ENCODE assay signal across 13 cellular contexts in genomic region chr19:5397804-5398692, GRCh38. TPM values are rescaled to one million over a fixed set of nuclear protein-coding genes. Genes with fewer than 3 reads are reported as not detected.
DNase-seq lines count a peak whose midpoint lies in the region; ATAC-seq and TF ChIP-seq lines count a peak whose summit lies in the region.
"Had no signal": no experiment of that assay in that cellular context is flagged by ENCODE, and none has a peak within 500 bp of the region (broad histone marks: within the 10 kb centered on the region; RNA-seq: fewer than 3 reads in every experiment).

No MANE protein-coding gene starts in this region.

- H3K4me3 ChIP-seq in Caco-2 (ENCODE audit: low read depth, low read length), result no peak overlapping the region
- no peak overlapping the region for H3K4me3 ChIP-seq in HAP-1
- no peak overlapping the region for H3K4me3 ChIP-seq in CD8-positive, alpha-beta memory T cell (ENCODE audit: low read length)
- H3K4me3 ChIP-seq: upper lobe of left lung had no signal

- H3K4me1 ChIP-seq in Caco-2 (peaks cover 8% of the 10 kb centered on the region; the same call in 1 of the 2 replicates), HAP-1 (no peaks in the 10 kb centered on the region)
- no peaks in the 10 kb centered on the region for H3K4me1 ChIP-seq in CD8-positive, alpha-beta memory T cell (ENCODE audit: insufficient read depth, low read length)
- H3K4me1 ChIP-seq: upper lobe of left lung had no signal

- no peak overlapping the region for H3K27ac Mint-ChIP-seq in Caco-2 (ENCODE audit: unreplicated experiment)
- no peak overlapping the region for H3K27ac Mint-ChIP-seq in CD8-positive, alpha-beta memory T cell
- no peak overlapping the region for H3K27ac Mint-ChIP-seq in stimulated activated memory B cell treated with anti-CD40 and anti-IgM and Interleukin-4, amounts not matched to agents 10 μg/mL and 1 μg/mL and 100 μg/mL, for 72 hours
- H3K27ac Mint-ChIP-seq: activated CD4-positive, alpha-beta T cell treated with anti-CD3 and anti-CD28 coated beads for 36 hours had no signal

- DNase-seq in Caco-2, result peak; percentile 44 to 64
- peak; percentile 18 to 41 for DNase-seq in HAP-1 (ENCODE audit: low spot score in 2 of 2)
- DNase-seq in SK-MEL-5 (ENCODE audit: low read depth, low spot score), result peak; percentile 24
- peak; percentile 89 for DNase-seq in iPS-NIHi11 (ENCODE audit: low spot score)
- DNase-seq in OCI-M2 (lab: John Stamatoyannopoulos, UW; ENCODE audit: unreplicated experiment), result no peak
- DNase-seq in CD8-positive, alpha-beta memory T cell, result no peak
- DNase-seq: activated CD4-positive, alpha-beta T cell treated with anti-CD3 and anti-CD28 coated beads for 36 hours; left cardiac atrium; upper lobe of left lung had no signal

- intact Hi-C loops in Caco-2 (cut with micrococcal nuclease; ENCODE audit: unreplicated experiment), result no loop called here

- no peak for TF ChIP-seq CTCF in Caco-2 (IDR thresholded peaks at IDR 0.05; ENCODE audit: insufficient read depth in 1 of 2, low read depth in 1 of 2, low read length in 1 of 2, severe bottlenecking in 1 of 2, unreplicated experiment in 1 of 2)

- H3K27me3 Mint-ChIP-seq in Caco-2 (ENCODE audit: insufficient read depth, unreplicated experiment), result peaks cover 25% of the 10 kb centered on the region
- H3K27me3 Mint-ChIP-seq in CD8-positive, alpha-beta memory T cell, result peaks cover 40 to 53% of the 10 kb centered on the region in 2 donors
- H3K27me3 Mint-ChIP-seq in stimulated activated memory B cell treated with anti-CD40 and anti-IgM and Interleukin-4, amounts not matched to agents 10 μg/mL and 1 μg/mL and 100 μg/mL, for 72 hours, result peaks cover 52% of the 10 kb centered on the region

- H3K4me1 Mint-ChIP-seq in Caco-2 (ENCODE audit: low read depth, unreplicated experiment), result no peaks in the 10 kb centered on the region
- H3K4me1 Mint-ChIP-seq in CD8-positive, alpha-beta memory T cell, result no peaks in the 10 kb centered on the region
- no peaks in the 10 kb centered on the region for H3K4me1 Mint-ChIP-seq in stimulated activated memory B cell treated with anti-CD40 and anti-IgM and Interleukin-4, amounts not matched to agents 10 μg/mL and 1 μg/mL and 100 μg/mL, for 72 hours
- H3K4me1 Mint-ChIP-seq: activated CD4-positive, alpha-beta T cell treated with anti-CD3 and anti-CD28 coated beads for 36 hours had no signal

- H3K9me3 Mint-ChIP-seq in Caco-2 (ENCODE audit: unreplicated experiment), result no peaks in the 10 kb centered on the region
- H3K9me3 Mint-ChIP-seq in CD8-positive, alpha-beta memory T cell, result peaks cover 0 to 8% (median 5%) of the 10 kb centered on the region in 5 donors
- H3K9me3 Mint-ChIP-seq in stimulated activated memory B cell treated with anti-CD40 and anti-IgM and Interleukin-4, amounts not matched to agents 10 μg/mL and 1 μg/mL and 100 μg/mL, for 72 hours, result peaks cover 12% of the 10 kb centered on the region

- in situ Hi-C loops in HAP-1 (cut with MboI; ENCODE audit: low sequenced_read_pairs) (no loop called here), SK-MEL-5 (cut with HindIII; ENCODE audit: low pct_unique_long_range_greater_than_20kb, low sequenced_read_pairs) (no loop called here)

- no peak overlapping the region for H3K4me3 Mint-ChIP-seq in Caco-2 (ENCODE audit: unreplicated experiment)
- H3K4me3 Mint-ChIP-seq in CD8-positive, alpha-beta memory T cell, result no peak overlapping the region
- H3K4me3 Mint-ChIP-seq in stimulated activated memory B cell treated with anti-CD40 and anti-IgM and Interleukin-4, amounts not matched to agents 10 μg/mL and 1 μg/mL and 100 μg/mL, for 72 hours, result no peak overlapping the region
- H3K4me3 Mint-ChIP-seq: activated CD4-positive, alpha-beta T cell treated with anti-CD3 and anti-CD28 coated beads for 36 hours had no signal

- BruUV-seq in Caco-2 (replicated peaks; lab: Mats Ljungman, UMichigan), result no TSS peak

- no peak overlapping the region for H3K27ac ChIP-seq in CD8-positive, alpha-beta memory T cell (ENCODE audit: low read depth, low read length)
- H3K27ac ChIP-seq: epithelial cell of prostate, upper lobe of left lung had no signal

- no peak for ATAC-seq in GM18870 (IDR thresholded peaks at IDR 0.05; ENCODE audit: unreplicated experiment)
- no peak for ATAC-seq in stimulated activated memory B cell treated with anti-CD40 and anti-IgM and Interleukin-4, amounts not matched to agents 10 μg/mL and 1 μg/mL and 100 μg/mL, for 72 hours
- ATAC-seq: activated CD4-positive, alpha-beta T cell treated with anti-CD3 and anti-CD28 coated beads for 36 hours had no signal

- POLR2A ChIA-PET in Caco-2 (lab: Charles Lee), result no interaction called here
- POLR2A ChIA-PET in CD8-positive, alpha-beta memory T cell (lab: Charles Lee), result no interaction called here

- H3K27me3 ChIP-seq in Caco-2 (replicated peaks; ENCODE audit: control insufficient read depth, insufficient read depth, low read length) (peaks cover 2% of the 10 kb centered on the region; the same call in 1 of the 2 replicates), HAP-1 (ENCODE audit: low read depth) (peaks cover 19% of the 10 kb centered on the region)
- H3K27me3 ChIP-seq in CD8-positive, alpha-beta memory T cell (ENCODE audit: insufficient read depth, low read length, poor library complexity, severe bottlenecking), result peaks cover 9% of the 10 kb centered on the region

- no peaks in the 10 kb centered on the region for H3K36me3 ChIP-seq in Caco-2 (ENCODE audit: control insufficient read depth, insufficient read depth, low read length)
- H3K36me3 ChIP-seq in HAP-1 (replicated peaks), result no peaks in the 10 kb centered on the region
- H3K36me3 ChIP-seq in CD8-positive, alpha-beta memory T cell (ENCODE audit: insufficient read depth, low read length), result no peaks in the 10 kb centered on the region
- H3K36me3 ChIP-seq: upper lobe of left lung had no signal

- no peaks in the 10 kb centered on the region for H3K36me3 Mint-ChIP-seq in Caco-2 (ENCODE audit: insufficient read depth, unreplicated experiment)
- peaks cover 0 to under 1% (median 0%) of the 10 kb centered on the region in 3 donors for H3K36me3 Mint-ChIP-seq in CD8-positive, alpha-beta memory T cell
- no peaks in the 10 kb centered on the region for H3K36me3 Mint-ChIP-seq in stimulated activated memory B cell treated with anti-CD40 and anti-IgM and Interleukin-4, amounts not matched to agents 10 μg/mL and 1 μg/mL and 100 μg/mL, for 72 hours

- 0 out of 2 replicates have a peak, but pooled peaks cover 3% of the 10 kb centered on the region for H3K9me3 ChIP-seq in Caco-2
- no peaks in the 10 kb centered on the region for H3K9me3 ChIP-seq in HAP-1
- no peaks in the 10 kb centered on the region for H3K9me3 ChIP-seq in CD8-positive, alpha-beta memory T cell (ENCODE audit: low read length)
- H3K9me3 ChIP-seq: upper lobe of left lung had no signal

- CTCF ChIA-PET in Caco-2 (lab: Charles Lee), result no interaction called here
- CTCF ChIA-PET in CD8-positive, alpha-beta memory T cell (lab: Charles Lee), result interaction anchor here (0.5 kb wide), 1 partner anchor 52 kb away, joined by 3 read pairs; no protein-coding TSS in a partner anchor

RNA-seq across cellular contexts. Expression of gene ZNRF4, which starts 57.2 kb away (rescaled TPM):
- total RNA-seq in Caco-2 (2022), result not detected in 2 replicates
- not detected in 2 replicates for total RNA-seq in SK-MEL-5 (2014; rRNA removed; shearing (Covaris generic))
- polyA plus RNA-seq in SK-MEL-5 (2015; cell fraction: cytosol; rRNA removed), result not detected in 2 replicates
- not detected in 2 replicates for polyA plus RNA-seq in SK-MEL-5 (2015; cell fraction: nucleus; rRNA removed)
- total RNA-seq in CD8-positive, alpha-beta memory T cell, result not detected
- not detected for polyA plus RNA-seq in CD8-positive, alpha-beta memory T cell
- total RNA-seq: activated CD4-positive, alpha-beta T cell treated with anti-CD3 and anti-CD28 coated beads for 36 hours; left cardiac atrium; upper lobe of left lung had no signal
- polyA plus RNA-seq: adipose tissue had no signal

RNA-seq across cellular contexts. Expression of gene PTPRS, which starts 57.4 kb away (rescaled TPM):
- 65.0 and 65.6 TPM in 2 replicates for total RNA-seq in Caco-2 (2022)
- total RNA-seq in SK-MEL-5 (2014; rRNA removed; shearing (Covaris generic)), result 74.6 and 79.7 TPM in 2 replicates
- 87.9 and 123 TPM in 2 replicates for polyA plus RNA-seq in SK-MEL-5 (2015; cell fraction: cytosol; rRNA removed)
- polyA plus RNA-seq in SK-MEL-5 (2015; cell fraction: nucleus; rRNA removed), result 76.4 and 80.9 TPM in 2 replicates
- total RNA-seq in CD8-positive, alpha-beta memory T cell, result under 1 TPM; 0.22 to 0.31 TPM
- polyA plus RNA-seq in CD8-positive, alpha-beta memory T cell, result 0.30 TPM

Comparison
In these comparisons a context has a peak if more than half of its experiments do, and no peak if none do; other contexts are left out.
1. DNase-seq: peak in Caco-2 (2 of 2), HAP-1 (2 of 2), SK-MEL-5 (single experiment) and iPS-NIHi11 (single experiment); none in OCI-M2 (single experiment) and CD8-positive, alpha-beta memory T cell (0 of 5).
2. RNA of gene PTPRS, which starts 57.4 kb away (total RNA-seq): 74.6 to 79.7 TPM in SK-MEL-5 and 65.0 to 65.6 TPM in Caco-2; 0.22 to 0.31 TPM in CD8-positive, alpha-beta memory T cell; every median in the first group is over 10 times any median in the second.